Comparison of ENCODE assay signal across 9 cellular contexts in the genomic region with DNA sequence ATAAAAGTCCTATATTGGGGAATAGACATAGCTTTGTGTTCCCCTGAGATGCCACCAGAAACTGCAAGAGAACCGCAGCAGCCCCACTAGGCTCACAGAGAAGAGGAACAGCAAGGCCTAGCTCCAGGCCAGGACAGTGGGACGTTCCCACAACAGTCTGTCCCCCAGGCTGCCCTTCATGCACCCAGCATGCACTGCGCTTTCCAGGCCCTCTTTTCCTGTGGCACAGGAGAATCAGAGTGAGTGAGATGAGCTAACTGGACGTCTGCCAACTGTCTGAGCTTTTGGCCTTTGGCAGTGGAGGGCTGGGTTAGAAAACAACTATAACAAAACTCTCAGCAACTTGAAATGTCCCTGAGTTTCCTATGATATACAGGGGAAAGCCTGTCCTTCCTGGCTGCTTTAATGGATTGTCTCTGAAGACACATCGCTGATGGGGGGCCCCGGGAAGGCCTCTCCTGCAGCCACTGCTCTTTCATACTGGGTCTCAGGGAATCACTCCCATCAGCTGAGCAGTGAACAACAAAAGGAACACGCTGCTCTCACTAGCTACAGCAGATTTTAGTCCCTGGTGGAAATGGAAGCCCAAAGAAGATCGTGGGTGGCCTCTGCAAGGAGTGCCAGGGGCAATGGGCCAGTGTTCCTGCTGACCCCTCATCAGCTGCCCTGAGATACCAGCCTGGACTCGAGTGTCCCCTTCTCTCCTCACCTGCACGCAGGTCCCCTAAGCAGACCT. TPM values are rescaled to one million over a fixed set of nuclear protein-coding genes. Genes with fewer than 3 reads are reported as not detected.
DNase-seq lines count a peak whose midpoint lies in the region; ATAC-seq and TF ChIP-seq lines count a peak whose summit lies in the region.
"Had no signal": no experiment of that assay in that cellular context is flagged by ENCODE, and none has a peak within 500 bp of the region (broad histone marks: within the 10 kb centered on the region; RNA-seq: fewer than 3 reads in every experiment).

No MANE protein-coding gene starts in this region.

- no peak overlapping the region for H2BK120ac ChIP-seq in H9 (ENCODE audit: low read depth, low read length, poor library complexity, severe bottlenecking)

- no peak overlapping the region for H2BK12ac ChIP-seq in H9 (ENCODE audit: insufficient read length, low read depth, low read length)

- H3K4me1 Mint-ChIP-seq in H9 = peaks cover 12 to 22% of the 10 kb centered on the region in 2 experiments; a peak in 3 of 4 replicates
- H3K4me1 Mint-ChIP-seq in progenitor cell of endocrine pancreas (ENCODE audit: low read depth) = peaks cover 3% of the 10 kb centered on the region

- no peaks in the 10 kb centered on the region for H3K9me3 Mint-ChIP-seq in H9
- no peaks in the 10 kb centered on the region for H3K9me3 Mint-ChIP-seq in progenitor cell of endocrine pancreas (ENCODE audit: low read depth)

- H4K5ac ChIP-seq in H9 (ENCODE audit: insufficient read length, low read depth, low read length) = no peak overlapping the region

- no peak overlapping the region for H4K91ac ChIP-seq in H9 (ENCODE audit: insufficient read length, low read depth, low read length)

- H3T11ph ChIP-seq in H9 (ENCODE audit: low read length) = no peak overlapping the region

- H3K27me3 Mint-ChIP-seq in H9 (ENCODE audit: low read depth) (no peaks in the 10 kb centered on the region; the same call in none of the 2 replicates), progenitor cell of endocrine pancreas (no peaks in the 10 kb centered on the region)

- no peaks in the 10 kb centered on the region for H3K79me2 ChIP-seq in H9 (ENCODE audit: insufficient read depth, low read length)

- no CpG with 5 or more reads among the region's 10 CpGs for WGBS in H9 (ENCODE audit: extremely low coverage, insufficient read length, low lambda C conversion rate)

- peak; percentile 14 for ATAC-seq in foreskin keratinocyte
- ATAC-seq: stimulated activated naive CD8-positive, alpha-beta T cell treated with anti-CD3 and anti-CD28 coated beads, Interleukin-15, Interleukin-2, amounts not matched to agents 100 U/mL and 50 U/mL, for 24 hours had no signal

- H3K27me3 ChIP-seq in H9 (ENCODE audit: insufficient read depth, low read length) = no peaks in the 10 kb centered on the region
- H3K27me3 ChIP-seq in foreskin keratinocyte = no peaks in the 10 kb centered on the region

- H3K79me1 ChIP-seq in H9 (ENCODE audit: insufficient read depth, low read depth, low read length, poor library complexity, severe bottlenecking) = peaks cover 3% of the 10 kb centered on the region

- no peak overlapping the region for H2BK15ac ChIP-seq in H9 (ENCODE audit: low read depth, low read length)

- H3K4ac ChIP-seq in H9 (ENCODE audit: low read depth, low read length) = no peak overlapping the region

- no peak overlapping the region for H2AFZ ChIP-seq in H9 (ENCODE audit: low read length)

- H3K27ac ChIP-seq in H9 (ENCODE audit: insufficient read length, low read depth, low read length) (no peak overlapping the region), foreskin keratinocyte (no peak overlapping the region)

- no peak overlapping the region for H3K9ac ChIP-seq in H9 (ENCODE audit: extremely low read depth, insufficient read length, low read length)

- H3K14ac ChIP-seq in H9 (ENCODE audit: insufficient read depth, low read length) = no peak overlapping the region

- H2BK5ac ChIP-seq in H9 (ENCODE audit: insufficient read length, low read length) = no peak overlapping the region

- H3K36me3 Mint-ChIP-seq in H9 (ENCODE audit: insufficient read depth in 1 of 3, low read depth in 3 of 3) = peaks cover 67 to 98% (median 94%) of the 10 kb centered on the region in 3 experiments
- H3K36me3 Mint-ChIP-seq in progenitor cell of endocrine pancreas (ENCODE audit: insufficient read depth) = no peaks in the 10 kb centered on the region

- no peak overlapping the region for H3K56ac ChIP-seq in H9 (ENCODE audit: insufficient read length, low read depth, low read length)

- H3K4me2 ChIP-seq in H9 (ENCODE audit: insufficient read depth, insufficient read length, low read length) = no peak overlapping the region

- TF ChIP-seq CTCF in H9 (conservative IDR thresholded peaks at IDR 0.05) = no peak
- TF ChIP-seq CTCF in foreskin keratinocyte (conservative IDR thresholded peaks at IDR 0.05) = no peak
- no peak for TF ChIP-seq CTCF in progenitor cell of endocrine pancreas (IDR thresholded peaks at IDR 0.05; ENCODE audit: unreplicated experiment)

- H3K18ac ChIP-seq in H9 (ENCODE audit: insufficient read length, low read depth, low read length) = no peak overlapping the region

- no peaks in the 10 kb centered on the region for H4K20me1 ChIP-seq in H9 (ENCODE audit: control insufficient read depth, insufficient read depth, insufficient read length)

- DNase-seq in H9 (no peak), SHP77 (lab: John Stamatoyannopoulos, UW) (peak; percentile 43 to 70), foreskin keratinocyte (peak; percentile 18 to 44), progenitor cell of endocrine pancreas (ENCODE audit: low spot score, unreplicated experiment) (no peak), occipital lobe (lab: John Stamatoyannopoulos, UW) (no peak), NCI-H1092 treated with DMSO at 0.1 percent for 48 hours (lab: John Stamatoyannopoulos, UW) (no peak), HT-29 (ENCODE audit: low spot score) (no peak), AG08396 (ENCODE audit: low spot score) (no peak)
- DNase-seq: stimulated activated naive CD8-positive, alpha-beta T cell treated with anti-CD3 and anti-CD28 coated beads, Interleukin-15, Interleukin-2, amounts not matched to agents 100 U/mL and 50 U/mL, for 24 hours had no signal

- H3K9me3 ChIP-seq in H9 (ENCODE audit: control insufficient read depth, low read depth, low read length) = no peaks in the 10 kb centered on the region

- peak overlapping the region; percentile 93 to 95 (median 94) for H3K27ac Mint-ChIP-seq in H9
- H3K27ac Mint-ChIP-seq in progenitor cell of endocrine pancreas = peak overlapping the region; percentile 67

- H3K4me1 ChIP-seq in H9 (ENCODE audit: insufficient read depth, low read length) (no peaks in the 10 kb centered on the region), foreskin keratinocyte (no peaks in the 10 kb centered on the region)

- H3K23ac ChIP-seq in H9 (ENCODE audit: insufficient read length, low read depth, low read length) = no peak overlapping the region

- no peak overlapping the region for H2BK20ac ChIP-seq in H9 (ENCODE audit: low read depth, low read length, poor library complexity, severe bottlenecking)

- no peak overlapping the region for H4K8ac ChIP-seq in H9 (replicated peaks; ENCODE audit: insufficient read length, low read depth, low read length)

- no peaks in the 10 kb centered on the region for H3K23me2 ChIP-seq in H9 (ENCODE audit: insufficient read length, low read depth, low read length, poor library complexity, severe bottlenecking)

- no peak overlapping the region for H3K4me3 Mint-ChIP-seq in H9
- H3K4me3 Mint-ChIP-seq in progenitor cell of endocrine pancreas (ENCODE audit: low read depth) = no peak overlapping the region

- H2AK5ac ChIP-seq in H9 (ENCODE audit: insufficient read length, low read length) = no peak overlapping the region

RNA-seq across cellular contexts. Expression of gene PODXL, which starts 53.5 kb away (rescaled TPM):
- total RNA-seq in H9 (2021) (727 and 732 TPM in 2 replicates), foreskin keratinocyte (0.53 and 2.3 TPM in 2 replicates), progenitor cell of endocrine pancreas (21.2 and 27.0 TPM in 2 replicates), occipital lobe (11.1 TPM)
- polyA plus RNA-seq in foreskin keratinocyte = 0.17 and 0.72 TPM in 2 replicates
- 55.9 and 67.9 TPM in 2 replicates for total RNA-seq in HT-29 (2014; rRNA removed; shearing (Covaris generic))

Comparison
In these comparisons a context has a peak if more than half of its experiments do, and no peak if none do; other contexts are left out.
1. DNase-seq: peak in SHP77 (2 of 2) and foreskin keratinocyte (2 of 2); none in H9 (single experiment), progenitor cell of endocrine pancreas (single experiment), occipital lobe (single experiment), NCI-H1092 treated with DMSO at 0.1 percent for 48 hours (single experiment), HT-29 (single experiment) and AG08396 (single experiment).
2. RNA of gene PODXL, which starts 53.5 kb away (total RNA-seq): 727 to 732 TPM in H9; 55.9 to 67.9 TPM in HT-29, 21.2 to 27.0 TPM in progenitor cell of endocrine pancreas, 11.1 TPM in occipital lobe (single experiment) and 0.53 to 2.3 TPM in foreskin keratinocyte; every median in the first group is over 10 times any median in the second.